Comparison of ENCODE assay signal across 8 cellular contexts in the genomic region with DNA sequence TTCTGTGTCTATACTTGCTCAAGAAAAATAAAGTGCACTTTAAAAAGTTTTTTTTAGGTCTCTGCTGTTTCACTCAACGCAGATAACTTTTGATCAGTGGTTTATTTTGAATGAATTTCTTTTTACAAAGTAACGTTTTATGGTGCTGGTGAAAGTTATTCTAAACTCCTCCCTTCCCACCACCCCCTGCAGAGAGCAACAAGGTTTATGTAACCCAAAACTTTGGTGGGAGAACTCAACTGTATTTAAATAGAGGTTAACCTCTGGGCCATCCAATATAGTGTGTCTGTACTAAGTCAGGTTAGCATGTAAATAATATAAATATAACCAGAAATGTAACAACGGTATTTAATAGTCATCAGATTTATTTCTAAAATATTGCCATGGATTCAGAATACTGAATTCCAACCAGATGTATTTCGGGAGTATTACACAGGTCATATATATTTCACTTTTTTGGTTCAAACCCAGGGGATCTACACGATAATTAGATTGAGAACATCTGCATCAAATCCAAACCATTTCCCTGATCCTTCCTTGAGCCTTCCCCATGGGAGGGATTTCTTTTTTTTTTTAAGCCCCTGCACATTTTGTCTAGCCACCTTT. TPM values are rescaled to one million over a fixed set of nuclear protein-coding genes. Genes with fewer than 3 reads are reported as not detected.
DNase-seq lines count a peak whose midpoint lies in the region; ATAC-seq and TF ChIP-seq lines count a peak whose summit lies in the region.

No MANE protein-coding gene starts in this region.

- peaks cover 21% of the 10 kb centered on the region for H3K79me2 ChIP-seq in SK-N-SH (ENCODE audit: insufficient read depth)

- ATAC-seq in SK-N-SH treated with all-trans-retinoic acid at 6 μM for 48 hours, result no peak
- no peak for ATAC-seq in stimulated activated memory B cell treated with anti-CD40 and anti-IgM and Interleukin-4, amounts not matched to agents 10 μg/mL and 1 μg/mL and 100 μg/mL, for 72 hours

- no peak overlapping the region for H3K27ac Mint-ChIP-seq in stimulated activated memory B cell treated with anti-CD40 and anti-IgM and Interleukin-4, amounts not matched to agents 10 μg/mL and 1 μg/mL and 100 μg/mL, for 72 hours

- peak overlapping the region; percentile 72 to 97 for H3K4me3 ChIP-seq in SK-N-SH (ENCODE audit: low read depth in 2 of 2, low read length in 1 of 2)
- H3K4me3 ChIP-seq in SK-N-MC, result peak overlapping the region; percentile 94
- peak overlapping the region; percentile 69 for H3K4me3 ChIP-seq in fibroblast of pulmonary artery (replicated peaks; ENCODE audit: low read depth, low read length)

- peak overlapping the region; percentile 34 for H3K4me3 Mint-ChIP-seq in stimulated activated memory B cell treated with anti-CD40 and anti-IgM and Interleukin-4, amounts not matched to agents 10 μg/mL and 1 μg/mL and 100 μg/mL, for 72 hours

- H3K9ac ChIP-seq in SK-N-SH (no peak overlapping the region), SK-N-MC (ENCODE audit: insufficient read length) (peak overlapping the region; percentile 45)

- peak overlapping the region; percentile 90; the same call in 1 of the 2 replicates for H3K4me2 ChIP-seq in SK-N-SH

- H3K27me3 Mint-ChIP-seq in stimulated activated memory B cell treated with anti-CD40 and anti-IgM and Interleukin-4, amounts not matched to agents 10 μg/mL and 1 μg/mL and 100 μg/mL, for 72 hours, result no peaks in the 10 kb centered on the region

- no peak for TF ChIP-seq EP300 in SK-N-SH (IDR thresholded peaks at IDR 0.05; ENCODE audit: borderline replicate concordance in 1 of 2, low read depth in 1 of 2, low read length in 1 of 2)

- TF ChIP-seq CTCF in SK-N-SH (IDR thresholded peaks at IDR 0.05) (no peak), fibroblast of pulmonary artery (IDR thresholded peaks at IDR 0.05; ENCODE audit: low read length, missing control alignments) (no peak)

- CTCF ChIA-PET in SK-N-SH (lab: Yijun Ruan, JAX), result interaction anchor here (1.0 to 5.1 kb wide), 43 partner anchors 8 to 459 kb away, joined by 3 to 56 read pairs (median 5); no protein-coding TSS in a partner anchor

- DNase-seq in SK-N-SH (no peak), SK-N-MC (ENCODE audit: low read depth, low spot score) (no peak), fibroblast of pulmonary artery (ENCODE audit: low read depth) (no peak), iPS-NIHi7 (ENCODE audit: extremely low spot score) (no peak), NCI-H1417 (lab: John Stamatoyannopoulos, UW) (no peak)
- DNase-seq in stimulated activated CD8-positive, alpha-beta memory T cell treated with anti-CD3 and anti-CD28 coated beads, Interleukin-4, amount 100 ng/mL, for 48 hours, result no peak

- POLR2A ChIA-PET in SK-N-SH (lab: Yijun Ruan, JAX), result no interaction called here

- no peaks in the 10 kb centered on the region for H3K36me3 Mint-ChIP-seq in stimulated activated memory B cell treated with anti-CD40 and anti-IgM and Interleukin-4, amounts not matched to agents 10 μg/mL and 1 μg/mL and 100 μg/mL, for 72 hours

- H3F3A ChIP-seq in SK-N-SH (replicated peaks; ENCODE audit: insufficient read depth), result peaks cover 24% of the 10 kb centered on the region

- H3K9me3 Mint-ChIP-seq in stimulated activated memory B cell treated with anti-CD40 and anti-IgM and Interleukin-4, amounts not matched to agents 10 μg/mL and 1 μg/mL and 100 μg/mL, for 72 hours, result no peaks in the 10 kb centered on the region

- TF ChIP-seq RAD21 in SK-N-SH (IDR thresholded peaks at IDR 0.05; ENCODE audit: low read length), result no peak

- no peak overlapping the region for H3K27ac ChIP-seq in SK-N-SH (ENCODE audit: low read depth in 2 of 2, low read length in 1 of 2)
- H3K27ac ChIP-seq in SK-N-MC, result no peak overlapping the region

- peaks cover 8 to 24% of the 10 kb centered on the region in 2 experiments; a peak in 2 of 4 replicates for H3K4me1 ChIP-seq in SK-N-SH (ENCODE audit: control insufficient read depth in 1 of 2, insufficient read depth in 2 of 2, low read depth in 1 of 2, low read length in 1 of 2)

- H3K9me3 ChIP-seq in SK-N-SH (no peaks in the 10 kb centered on the region), SK-N-MC (ENCODE audit: low read depth, low read length) (no peaks in the 10 kb centered on the region)

- peak overlapping the region; percentile 5; the same call in 1 of the 2 replicates for H2AFZ ChIP-seq in SK-N-SH (ENCODE audit: low read depth)

- H4K20me1 ChIP-seq in SK-N-SH (ENCODE audit: insufficient read depth), result peaks cover 11% of the 10 kb centered on the region

- no peaks in the 10 kb centered on the region for H3K27me3 ChIP-seq in SK-N-SH (ENCODE audit: insufficient read depth)

- no peaks in the 10 kb centered on the region for H3K9me2 ChIP-seq in SK-N-SH

- WGBS in SK-N-SH (ENCODE audit: low lambda C conversion rate), result 28% methylated on average over 5 of the region's 5 CpGs

- H3K36me3 ChIP-seq in SK-N-SH (replicated peaks in 1 of 2; ENCODE audit: control insufficient read depth in 1 of 2, insufficient read depth in 2 of 2, low read length in 1 of 2) (no peaks in the 10 kb centered on the region), SK-N-MC (ENCODE audit: insufficient read depth, low read length) (no peaks in the 10 kb centered on the region)

- H3K4me1 Mint-ChIP-seq in stimulated activated memory B cell treated with anti-CD40 and anti-IgM and Interleukin-4, amounts not matched to agents 10 μg/mL and 1 μg/mL and 100 μg/mL, for 72 hours, result peaks cover 20% of the 10 kb centered on the region

TF ChIP-seq in SK-N-SH, 30 proteins besides CTCF, POLR2A, EP300 and RAD21 (continues in another document):
- TF ChIP-seq JUND (IDR thresholded peaks at IDR 0.05) (no peak), IRF3 (IDR thresholded peaks at IDR 0.05; ENCODE audit: low read depth, low read length) (no peak), GABPA (IDR thresholded peaks at IDR 0.05; ENCODE audit: low read depth) (no peak), NFIC (IDR thresholded peaks at IDR 0.05; ENCODE audit: borderline replicate concordance) (no peak), GATA2 (CRISPR knock-in tag; IDR thresholded peaks at IDR 0.05) (no peak), EZH2phosphoT487 (IDR thresholded peaks at IDR 0.05; ENCODE audit: borderline replicate concordance, low read depth) (no peak), ZBTB33 (IDR thresholded peaks at IDR 0.05; ENCODE audit: borderline replicate concordance, low read depth) (no peak)

TF ChIP-seq in SK-N-SH treated with all-trans-retinoic acid at 6 μM for 48 hours, 23 proteins besides CTCF, POLR2A, EP300 and RAD21 (continues in another document):
- TF ChIP-seq GLIS3 (CRISPR knock-in tag; IDR thresholded peaks at IDR 0.05), result no peak
- TF ChIP-seq, protein P1, sequence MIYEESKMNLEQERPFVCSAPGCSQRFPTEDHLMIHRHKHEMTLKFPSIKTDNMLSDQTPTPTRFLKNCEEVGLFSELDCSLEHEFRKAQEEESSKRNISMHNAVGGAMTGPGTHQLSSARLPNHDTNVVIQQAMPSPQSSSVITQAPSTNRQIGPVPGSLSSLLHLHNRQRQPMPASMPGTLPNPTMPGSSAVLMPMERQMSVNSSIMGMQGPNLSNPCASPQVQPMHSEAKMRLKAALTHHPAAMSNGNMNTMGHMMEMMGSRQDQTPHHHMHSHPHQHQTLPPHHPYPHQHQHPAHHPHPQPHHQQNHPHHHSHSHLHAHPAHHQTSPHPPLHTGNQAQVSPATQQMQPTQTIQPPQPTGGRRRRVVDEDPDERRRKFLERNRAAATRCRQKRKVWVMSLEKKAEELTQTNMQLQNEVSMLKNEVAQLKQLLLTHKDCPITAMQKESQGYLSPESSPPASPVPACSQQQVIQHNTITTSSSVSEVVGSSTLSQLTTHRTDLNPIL (CRISPR knock-in tag; IDR thresholded peaks at IDR 0.05; ENCODE audit: low read depth), result no peak
- no peak for TF ChIP-seq SNAI2 (CRISPR knock-in tag; IDR thresholded peaks at IDR 0.05)
- TF ChIP-seq ZNF565 (CRISPR knock-in tag; conservative IDR thresholded peaks at IDR 0.05; ENCODE audit: low read depth), result no peak
- no peak for TF ChIP-seq TCF4 (CRISPR knock-in tag; IDR thresholded peaks at IDR 0.05; ENCODE audit: borderline replicate concordance)
- TF ChIP-seq ARNTL (CRISPR knock-in tag; IDR thresholded peaks at IDR 0.05; ENCODE audit: borderline replicate concordance, low read depth), result no peak
- TF ChIP-seq ZNF8 (CRISPR knock-in tag; IDR thresholded peaks at IDR 0.05), result no peak
- no peak for TF ChIP-seq BACH2 (CRISPR knock-in tag; IDR thresholded peaks at IDR 0.05; ENCODE audit: borderline replicate concordance)
- TF ChIP-seq, protein P2, sequence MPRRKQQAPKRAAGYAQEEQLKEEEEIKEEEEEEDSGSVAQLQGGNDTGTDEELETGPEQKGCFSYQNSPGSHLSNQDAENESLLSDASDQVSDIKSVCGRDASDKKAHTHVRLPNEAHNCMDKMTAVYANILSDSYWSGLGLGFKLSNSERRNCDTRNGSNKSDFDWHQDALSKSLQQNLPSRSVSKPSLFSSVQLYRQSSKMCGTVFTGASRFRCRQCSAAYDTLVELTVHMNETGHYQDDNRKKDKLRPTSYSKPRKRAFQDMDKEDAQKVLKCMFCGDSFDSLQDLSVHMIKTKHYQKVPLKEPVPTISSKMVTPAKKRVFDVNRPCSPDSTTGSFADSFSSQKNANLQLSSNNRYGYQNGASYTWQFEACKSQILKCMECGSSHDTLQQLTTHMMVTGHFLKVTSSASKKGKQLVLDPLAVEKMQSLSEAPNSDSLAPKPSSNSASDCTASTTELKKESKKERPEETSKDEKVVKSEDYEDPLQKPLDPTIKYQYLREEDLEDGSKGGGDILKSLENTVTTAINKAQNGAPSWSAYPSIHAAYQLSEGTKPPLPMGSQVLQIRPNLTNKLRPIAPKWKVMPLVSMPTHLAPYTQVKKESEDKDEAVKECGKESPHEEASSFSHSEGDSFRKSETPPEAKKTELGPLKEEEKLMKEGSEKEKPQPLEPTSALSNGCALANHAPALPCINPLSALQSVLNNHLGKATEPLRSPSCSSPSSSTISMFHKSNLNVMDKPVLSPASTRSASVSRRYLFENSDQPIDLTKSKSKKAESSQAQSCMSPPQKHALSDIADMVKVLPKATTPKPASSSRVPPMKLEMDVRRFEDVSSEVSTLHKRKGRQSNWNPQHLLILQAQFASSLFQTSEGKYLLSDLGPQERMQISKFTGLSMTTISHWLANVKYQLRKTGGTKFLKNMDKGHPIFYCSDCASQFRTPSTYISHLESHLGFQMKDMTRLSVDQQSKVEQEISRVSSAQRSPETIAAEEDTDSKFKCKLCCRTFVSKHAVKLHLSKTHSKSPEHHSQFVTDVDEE (CRISPR knock-in tag; IDR thresholded peaks at IDR 0.05), result no peak
- no peak for TF ChIP-seq OSR1 (CRISPR knock-in tag; IDR thresholded peaks at IDR 0.05)
- no peak for TF ChIP-seq RARB (CRISPR knock-in tag; IDR thresholded peaks at IDR 0.05)
- no peak for TF ChIP-seq ESRRG (CRISPR knock-in tag; IDR thresholded peaks at IDR 0.05)
- TF ChIP-seq ISL1 (CRISPR knock-in tag; IDR thresholded peaks at IDR 0.05), result no peak
- no peak for TF ChIP-seq ZFP30 (CRISPR knock-in tag; IDR thresholded peaks at IDR 0.05)
- no peak for TF ChIP-seq ZFP3 (CRISPR knock-in tag; IDR thresholded peaks at IDR 0.05)

RNA-seq across cellular contexts. Expression of gene CUX1, which starts 3.9 kb away (rescaled TPM):
- 47.0 and 68.6 TPM in 2 replicates for polyA plus RNA-seq in SK-N-SH (2012; rRNA removed)
- polyA plus RNA-seq in SK-N-SH (2012; cell fraction: cytosol; rRNA removed), result 46.5 and 58.2 TPM in 2 replicates
- polyA plus RNA-seq in SK-N-SH (2012; cell fraction: nucleus; rRNA removed), result 38.6 and 51.0 TPM in 2 replicates
